12 cellular contexts compared by ENCODE assay signal in the genomic region with DNA sequence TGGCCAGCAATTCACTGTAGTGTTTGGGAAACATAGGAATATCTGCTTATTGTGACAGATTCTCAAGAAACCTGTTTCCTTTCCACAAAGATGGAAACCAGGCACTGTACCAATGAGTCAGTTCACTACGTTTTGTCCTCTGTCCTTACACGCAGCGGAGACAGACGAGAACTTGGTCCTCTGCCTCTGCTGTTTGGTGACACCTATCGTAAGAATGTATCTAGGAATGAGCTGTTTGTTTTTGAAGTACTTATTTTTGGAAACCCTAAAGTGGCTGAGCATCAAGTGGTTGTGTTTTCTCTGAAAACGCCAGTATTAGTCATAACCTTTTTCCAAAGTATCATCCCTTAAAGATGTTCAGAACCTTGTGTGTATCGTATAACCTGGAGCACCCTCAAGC.
DNase-seq lines count a peak whose midpoint lies in the region; ATAC-seq lines count a peak whose summit lies in the region.
"Had no signal": no experiment of that assay in that cellular context is flagged by ENCODE, and none has a peak within 500 bp of the region (broad histone marks: within the 10 kb centered on the region; RNA-seq: fewer than 3 reads in every experiment).

No MANE protein-coding gene starts in this region.

- peak overlapping the region; percentile 34 for H3K27ac Mint-ChIP-seq in activated CD4-positive, alpha-beta T cell treated with anti-CD3 and anti-CD28 coated beads, Interleukin-2, amount 10 ng/mL, durations not matched to agents 24 days and 14 days
- H3K27ac Mint-ChIP-seq: T-helper 2 cell treated with Interferon-gamma antibody and Interleukin-4, amounts not matched to agents 5 μg/mL and 100 μg/mL, for 36 hours had no signal

- H3K4me1 ChIP-seq in urinary bladder (ENCODE audit: insufficient read depth) = no peaks in the 10 kb centered on the region

- 56% methylated on average over 7 of the region's 7 CpGs for WGBS in urinary bladder

- no peak for DNase-seq in activated CD4-positive, alpha-beta T cell treated with anti-CD3 and anti-CD28 coated beads, Interleukin-2, amount 10 ng/mL, durations not matched to agents 24 days and 14 days
- no peak for DNase-seq in activated CD4-positive, alpha-beta T cell treated with anti-CD3 and anti-CD28 coated beads for 1 hour
- DNase-seq in amniotic stem cell (lab: John Stamatoyannopoulos, UW) (peak; percentile 73), iris pigment epithelial cell (ENCODE audit: low read depth) (peak; percentile 86), NCI-H2107 treated with DMSO at 0.1 percent for 48 hours (lab: John Stamatoyannopoulos, UW; ENCODE audit: unreplicated experiment) (no peak)
- DNase-seq: activated T-cell treated with anti-CD3 and anti-CD28 coated beads, Interleukin-2, amount 50 U/mL, for 24 hours; NCI-H748 treated with DMSO at 0.1 percent for 48 hours; posterior cingulate gyrus had no signal

- no peaks in the 10 kb centered on the region for H3K27me3 Mint-ChIP-seq in activated CD4-positive, alpha-beta T cell treated with anti-CD3 and anti-CD28 coated beads, Interleukin-2, amount 10 ng/mL, durations not matched to agents 24 days and 14 days
- H3K27me3 Mint-ChIP-seq: activated T-cell treated with anti-CD3 and anti-CD28 coated beads, Interleukin-2, amount 50 U/mL, for 24 hours had no signal

- peaks cover 14% of the 10 kb centered on the region for H3K4me1 Mint-ChIP-seq in activated CD4-positive, alpha-beta T cell treated with anti-CD3 and anti-CD28 coated beads, Interleukin-2, amount 10 ng/mL, durations not matched to agents 24 days and 14 days

- ATAC-seq in HG03442 (IDR thresholded peaks at IDR 0.05; ENCODE audit: unreplicated experiment) (no peak), HG02678 (IDR thresholded peaks at IDR 0.05; ENCODE audit: unreplicated experiment) (no peak)

- no peak overlapping the region for H3K4me3 Mint-ChIP-seq in activated CD4-positive, alpha-beta T cell treated with anti-CD3 and anti-CD28 coated beads, Interleukin-2, amount 10 ng/mL, durations not matched to agents 24 days and 14 days
- H3K4me3 Mint-ChIP-seq: activated T-cell treated with anti-CD3 and anti-CD28 coated beads, Interleukin-2, amount 50 U/mL, for 24 hours; T-helper 2 cell treated with Interferon-gamma antibody and Interleukin-4, amounts not matched to agents 5 μg/mL and 100 μg/mL, for 36 hours had no signal

- H3K36me3 Mint-ChIP-seq in activated CD4-positive, alpha-beta T cell treated with anti-CD3 and anti-CD28 coated beads, Interleukin-2, amount 10 ng/mL, durations not matched to agents 24 days and 14 days (ENCODE audit: low read depth) = peaks cover 37% of the 10 kb centered on the region

- H3K4me3 ChIP-seq in urinary bladder (ENCODE audit: low read depth, low read length) = no peak overlapping the region

- intact Hi-C loops in activated CD4-positive, alpha-beta T cell treated with anti-CD3 and anti-CD28 coated beads, Interleukin-2, amount 10 ng/mL, durations not matched to agents 24 days and 14 days (cut with micrococcal nuclease) = no loop called here

- peak overlapping the region; percentile 27 for H3K27ac ChIP-seq in urinary bladder (ENCODE audit: low read depth)

- H3K9me3 Mint-ChIP-seq in activated CD4-positive, alpha-beta T cell treated with anti-CD3 and anti-CD28 coated beads, Interleukin-2, amount 10 ng/mL, durations not matched to agents 24 days and 14 days = no peaks in the 10 kb centered on the region
- H3K9me3 Mint-ChIP-seq: activated T-cell treated with anti-CD3 and anti-CD28 coated beads, Interleukin-2, amount 50 U/mL, for 24 hours; T-helper 2 cell treated with Interferon-gamma antibody and Interleukin-4, amounts not matched to agents 5 μg/mL and 100 μg/mL, for 36 hours had no signal

- no peaks in the 10 kb centered on the region for H3K36me3 ChIP-seq in urinary bladder (ENCODE audit: insufficient read depth)

Comparison
In these comparisons a context has a peak if more than half of its experiments do, and no peak if none do; other contexts are left out.
1. DNase-seq: peak in amniotic stem cell (single experiment) and iris pigment epithelial cell (single experiment); none in activated CD4-positive, alpha-beta T cell treated with anti-CD3 and anti-CD28 coated beads, Interleukin-2, amount 10 ng/mL, durations not matched to agents 24 days and 14 days (single experiment), activated CD4-positive, alpha-beta T cell treated with anti-CD3 and anti-CD28 coated beads for 1 hour (single experiment) and NCI-H2107 treated with DMSO at 0.1 percent for 48 hours (single experiment).